Comparison of ENCODE assay signal across 1 cellular context in the genomic region with DNA sequence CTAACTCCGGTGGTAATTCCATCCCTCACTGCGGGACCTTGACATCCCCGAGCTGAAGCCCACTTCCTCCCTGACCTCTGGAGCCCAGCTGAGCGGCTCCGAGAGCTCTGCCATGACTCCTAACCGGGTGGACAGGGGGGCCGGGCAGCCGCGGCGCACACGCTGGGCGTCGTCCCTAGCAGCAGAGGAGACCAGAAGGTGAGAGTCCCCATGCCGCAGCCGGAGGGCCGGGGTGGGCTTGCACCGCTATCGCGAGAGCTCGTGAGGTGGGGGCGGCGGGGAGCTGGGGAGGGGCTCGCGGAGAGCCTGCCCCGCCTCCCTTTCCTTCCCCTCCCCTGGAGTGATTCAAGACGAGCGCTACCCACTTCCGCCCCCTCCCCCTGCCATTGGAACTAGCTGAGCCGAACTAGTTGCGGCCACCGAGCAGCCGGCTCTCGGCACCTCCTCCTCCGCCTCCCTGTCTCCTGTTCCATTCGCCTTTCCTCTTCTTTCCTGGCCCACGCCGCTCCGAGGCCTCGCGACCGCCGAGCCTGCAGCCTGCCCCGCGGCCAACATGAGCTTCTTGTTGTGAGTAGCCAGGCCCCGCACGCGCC.
TF ChIP-seq lines count a peak whose summit lies in the region.

TSS of gene MOB1B (plus strand) at position 386 of the 593 bp plus-strand sequence. CDS start at position 554, 168 bp downstream.

TF ChIP-seq in HEK293, 187 proteins besides CTCF, POLR2A, EP300 and RAD21 (continued from another document and continues in another):
- TF ChIP-seq HIC1 (tag by site-specific recombination; IDR thresholded peaks at IDR 0.05) (no peak), ZNF600 (tag by site-specific recombination; IDR thresholded peaks at IDR 0.05) (peak; percentile 73; the same call in 1 of the 2 replicates), ZNF521 (tag by site-specific recombination; IDR thresholded peaks at IDR 0.05) (no peak), SP7 (tag by site-specific recombination; IDR thresholded peaks at IDR 0.05) (no peak; the same call in none of the 2 replicates), ZNF169 (tag by site-specific recombination; IDR thresholded peaks at IDR 0.05) (no peak), ZNF423 (tag by site-specific recombination; IDR thresholded peaks at IDR 0.05) (no peak), TCF7L2 (IDR thresholded peaks at IDR 0.05; ENCODE audit: borderline replicate concordance, low read depth, low read length) (no peak), YY1 (tag by site-specific recombination; IDR thresholded peaks at IDR 0.05) (no peak), ZNF324 (tag by site-specific recombination; IDR thresholded peaks at IDR 0.05) (no peak), ZNF214 (tag by site-specific recombination; IDR thresholded peaks at IDR 0.05; ENCODE audit: borderline replicate concordance) (no peak), ZBTB48 (tag by site-specific recombination; IDR thresholded peaks at IDR 0.05) (peak; percentile 31; the same call in 1 of the 2 replicates), ZSCAN23 (tag by site-specific recombination; IDR thresholded peaks at IDR 0.05) (no peak), GFI1B (tag by site-specific recombination; IDR thresholded peaks at IDR 0.05) (no peak), MEIS1 (CRISPR knock-in tag; IDR thresholded peaks at IDR 0.05; ENCODE audit: borderline replicate concordance) (no peak), EGR2 (tag by site-specific recombination; IDR thresholded peaks at IDR 0.05; ENCODE audit: low read depth) (peak; percentile 66), OVOL3 (tag by site-specific recombination; IDR thresholded peaks at IDR 0.05) (no peak), ZNF610 (tag by site-specific recombination; IDR thresholded peaks at IDR 0.05; ENCODE audit: borderline replicate concordance) (no peak), ZNF394 (tag by site-specific recombination; IDR thresholded peaks at IDR 0.05; ENCODE audit: borderline replicate concordance) (no peak; the same call in 1 of the 2 replicates), ZNF404 (tag by site-specific recombination; IDR thresholded peaks at IDR 0.05) (no peak), YY2 (tag by site-specific recombination; IDR thresholded peaks at IDR 0.05) (no peak), ZNF514 (tag by site-specific recombination; IDR thresholded peaks at IDR 0.05) (no peak), PATZ1 (tag by site-specific recombination; IDR thresholded peaks at IDR 0.05) (peak; percentile 96), ZNF239 (tag by site-specific recombination; IDR thresholded peaks at IDR 0.05) (no peak), ZNF221 (tag by site-specific recombination; IDR thresholded peaks at IDR 0.05; ENCODE audit: borderline replicate concordance) (no peak), ZNF501 (tag by site-specific recombination; IDR thresholded peaks at IDR 0.05) (0 out of 2 replicates have a peak, but pooled peaks have one; percentile 65), ZNF76 (tag by site-specific recombination; IDR thresholded peaks at IDR 0.05; ENCODE audit: borderline replicate concordance, low read depth) (no peak), KLF17 (tag by site-specific recombination; IDR thresholded peaks at IDR 0.05) (peak; percentile 21; the same call in 1 of the 2 replicates), OSR2 (tag by site-specific recombination; IDR thresholded peaks at IDR 0.05) (no peak)
- TF ChIP-seq, protein P1, sequence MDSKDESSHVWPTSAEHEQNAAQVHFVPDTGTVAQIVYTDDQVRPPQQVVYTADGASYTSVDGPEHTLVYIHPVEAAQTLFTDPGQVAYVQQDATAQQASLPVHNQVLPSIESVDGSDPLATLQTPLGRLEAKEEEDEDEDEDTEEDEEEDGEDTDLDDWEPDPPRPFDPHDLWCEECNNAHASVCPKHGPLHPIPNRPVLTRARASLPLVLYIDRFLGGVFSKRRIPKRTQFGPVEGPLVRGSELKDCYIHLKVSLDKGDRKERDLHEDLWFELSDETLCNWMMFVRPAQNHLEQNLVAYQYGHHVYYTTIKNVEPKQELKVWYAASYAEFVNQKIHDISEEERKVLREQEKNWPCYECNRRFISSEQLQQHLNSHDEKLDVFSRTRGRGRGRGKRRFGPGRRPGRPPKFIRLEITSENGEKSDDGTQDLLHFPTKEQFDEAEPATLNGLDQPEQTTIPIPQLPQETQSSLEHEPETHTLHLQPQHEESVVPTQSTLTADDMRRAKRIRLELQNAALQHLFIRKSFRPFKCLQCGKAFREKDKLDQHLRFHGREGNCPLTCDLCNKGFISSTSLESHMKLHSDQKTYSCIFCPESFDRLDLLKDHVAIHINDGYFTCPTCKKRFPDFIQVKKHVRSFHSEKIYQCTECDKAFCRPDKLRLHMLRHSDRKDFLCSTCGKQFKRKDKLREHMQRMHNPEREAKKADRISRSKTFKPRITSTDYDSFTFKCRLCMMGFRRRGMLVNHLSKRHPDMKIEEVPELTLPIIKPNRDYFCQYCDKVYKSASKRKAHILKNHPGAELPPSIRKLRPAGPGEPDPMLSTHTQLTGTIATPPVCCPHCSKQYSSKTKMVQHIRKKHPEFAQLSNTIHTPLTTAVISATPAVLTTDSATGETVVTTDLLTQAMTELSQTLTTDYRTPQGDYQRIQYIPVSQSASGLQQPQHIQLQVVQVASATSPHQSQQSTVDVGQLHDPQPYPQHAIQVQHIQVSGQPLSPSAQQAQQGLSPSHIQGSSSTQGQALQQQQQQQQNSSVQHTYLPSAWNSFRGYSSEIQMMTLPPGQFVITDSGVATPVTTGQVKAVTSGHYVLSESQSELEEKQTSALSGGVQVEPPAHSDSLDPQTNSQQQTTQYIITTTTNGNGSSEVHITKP (tag by site-specific recombination; IDR thresholded peaks at IDR 0.05) = peak; percentile 75
- TF ChIP-seq, protein P2, sequence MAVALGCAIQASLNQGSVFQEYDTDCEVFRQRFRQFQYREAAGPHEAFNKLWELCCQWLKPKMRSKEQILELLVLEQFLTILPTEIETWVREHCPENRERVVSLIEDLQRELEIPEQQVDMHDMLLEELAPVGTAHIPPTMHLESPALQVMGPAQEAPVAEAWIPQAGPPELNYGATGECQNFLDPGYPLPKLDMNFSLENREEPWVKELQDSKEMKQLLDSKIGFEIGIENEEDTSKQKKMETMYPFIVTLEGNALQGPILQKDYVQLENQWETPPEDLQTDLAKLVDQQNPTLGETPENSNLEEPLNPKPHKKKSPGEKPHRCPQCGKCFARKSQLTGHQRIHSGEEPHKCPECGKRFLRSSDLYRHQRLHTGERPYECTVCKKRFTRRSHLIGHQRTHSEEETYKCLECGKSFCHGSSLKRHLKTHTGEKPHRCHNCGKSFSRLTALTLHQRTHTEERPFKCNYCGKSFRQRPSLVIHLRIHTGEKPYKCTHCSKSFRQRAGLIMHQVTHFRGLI (tag by site-specific recombination; IDR thresholded peaks at IDR 0.05) = no peak
- TF ChIP-seq, protein P3, sequence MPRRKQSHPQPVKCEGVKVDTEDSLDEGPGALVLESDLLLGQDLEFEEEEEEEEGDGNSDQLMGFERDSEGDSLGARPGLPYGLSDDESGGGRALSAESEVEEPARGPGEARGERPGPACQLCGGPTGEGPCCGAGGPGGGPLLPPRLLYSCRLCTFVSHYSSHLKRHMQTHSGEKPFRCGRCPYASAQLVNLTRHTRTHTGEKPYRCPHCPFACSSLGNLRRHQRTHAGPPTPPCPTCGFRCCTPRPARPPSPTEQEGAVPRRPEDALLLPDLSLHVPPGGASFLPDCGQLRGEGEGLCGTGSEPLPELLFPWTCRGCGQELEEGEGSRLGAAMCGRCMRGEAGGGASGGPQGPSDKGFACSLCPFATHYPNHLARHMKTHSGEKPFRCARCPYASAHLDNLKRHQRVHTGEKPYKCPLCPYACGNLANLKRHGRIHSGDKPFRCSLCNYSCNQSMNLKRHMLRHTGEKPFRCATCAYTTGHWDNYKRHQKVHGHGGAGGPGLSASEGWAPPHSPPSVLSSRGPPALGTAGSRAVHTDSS (tag by site-specific recombination; IDR thresholded peaks at IDR 0.05) = no peak
- TF ChIP-seq, protein P4, sequence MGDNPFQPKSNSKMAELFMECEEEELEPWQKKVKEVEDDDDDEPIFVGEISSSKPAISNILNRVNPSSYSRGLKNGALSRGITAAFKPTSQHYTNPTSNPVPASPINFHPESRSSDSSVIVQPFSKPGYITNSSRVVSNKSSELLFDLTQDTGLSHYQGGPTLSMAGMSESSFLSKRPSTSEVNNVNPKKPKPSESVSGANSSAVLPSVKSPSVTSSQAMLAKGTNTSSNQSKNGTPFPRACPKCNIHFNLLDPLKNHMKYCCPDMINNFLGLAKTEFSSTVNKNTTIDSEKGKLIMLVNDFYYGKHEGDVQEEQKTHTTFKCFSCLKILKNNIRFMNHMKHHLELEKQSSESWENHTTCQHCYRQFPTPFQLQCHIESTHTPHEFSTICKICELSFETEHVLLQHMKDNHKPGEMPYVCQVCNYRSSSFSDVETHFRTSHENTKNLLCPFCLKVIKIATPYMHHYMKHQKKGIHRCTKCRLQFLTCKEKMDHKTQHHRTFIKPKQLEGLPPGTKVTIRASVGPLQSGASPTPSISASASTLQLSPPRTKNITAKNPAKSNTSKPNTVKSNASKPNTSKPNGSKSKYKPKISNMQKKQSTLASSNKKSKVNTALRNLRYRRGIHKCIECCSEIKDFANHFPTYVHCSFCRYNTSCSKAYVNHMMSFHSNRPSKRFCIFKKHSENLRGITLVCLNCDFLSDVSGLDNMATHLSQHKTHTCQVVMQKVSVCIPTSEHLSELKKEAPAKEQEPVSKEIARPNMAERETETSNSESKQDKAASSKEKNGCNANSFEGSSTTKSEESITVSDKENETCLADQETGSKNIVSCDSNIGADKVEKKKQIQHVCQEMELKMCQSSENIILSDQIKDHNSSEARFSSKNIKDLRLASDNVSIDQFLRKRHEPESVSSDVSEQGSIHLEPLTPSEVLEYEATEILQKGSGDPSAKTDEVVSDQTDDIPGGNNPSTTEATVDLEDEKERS (tag by site-specific recombination; IDR thresholded peaks at IDR 0.05) = no peak
- TF ChIP-seq, protein P5, sequence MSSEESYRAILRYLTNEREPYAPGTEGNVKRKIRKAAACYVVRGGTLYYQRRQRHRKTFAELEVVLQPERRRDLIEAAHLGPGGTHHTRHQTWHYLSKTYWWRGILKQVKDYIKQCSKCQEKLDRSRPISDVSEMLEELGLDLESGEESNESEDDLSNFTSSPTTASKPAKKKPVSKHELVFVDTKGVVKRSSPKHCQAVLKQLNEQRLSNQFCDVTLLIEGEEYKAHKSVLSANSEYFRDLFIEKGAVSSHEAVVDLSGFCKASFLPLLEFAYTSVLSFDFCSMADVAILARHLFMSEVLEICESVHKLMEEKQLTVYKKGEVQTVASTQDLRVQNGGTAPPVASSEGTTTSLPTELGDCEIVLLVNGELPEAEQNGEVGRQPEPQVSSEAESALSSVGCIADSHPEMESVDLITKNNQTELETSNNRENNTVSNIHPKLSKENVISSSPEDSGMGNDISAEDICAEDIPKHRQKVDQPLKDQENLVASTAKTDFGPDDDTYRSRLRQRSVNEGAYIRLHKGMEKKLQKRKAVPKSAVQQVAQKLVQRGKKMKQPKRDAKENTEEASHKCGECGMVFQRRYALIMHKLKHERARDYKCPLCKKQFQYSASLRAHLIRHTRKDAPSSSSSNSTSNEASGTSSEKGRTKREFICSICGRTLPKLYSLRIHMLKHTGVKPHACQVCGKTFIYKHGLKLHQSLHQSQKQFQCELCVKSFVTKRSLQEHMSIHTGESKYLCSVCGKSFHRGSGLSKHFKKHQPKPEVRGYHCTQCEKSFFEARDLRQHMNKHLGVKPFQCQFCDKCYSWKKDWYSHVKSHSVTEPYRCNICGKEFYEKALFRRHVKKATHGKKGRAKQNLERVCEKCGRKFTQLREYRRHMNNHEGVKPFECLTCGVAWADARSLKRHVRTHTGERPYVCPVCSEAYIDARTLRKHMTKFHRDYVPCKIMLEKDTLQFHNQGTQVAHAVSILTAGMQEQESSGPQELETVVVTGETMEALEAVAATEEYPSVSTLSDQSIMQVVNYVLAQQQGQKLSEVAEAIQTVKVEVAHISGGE (tag by site-specific recombination; conservative IDR thresholded peaks at IDR 0.05; ENCODE audit: low read depth) = peak; percentile 44; the same call in 1 of the 2 replicates
